ENCODE assay signal across 14 cellular contexts in genomic region chr2:69524799-69525198, GRCh38.
"Had no signal": no experiment of that assay in that cellular context is flagged by ENCODE, and none has a peak within 500 bp of the region (broad histone marks: within the 10 kb centered on the region; RNA-seq: fewer than 3 reads in every experiment).

No MANE protein-coding gene starts in this region.

- H3K4me3 Mint-ChIP-seq: activated CD8-positive, alpha-beta T cell treated with anti-CD3 and anti-CD28 coated beads for 36 hours; activated naive CD4-positive, alpha-beta T cell treated with anti-CD3 and anti-CD28 coated beads for 36 hours; activated T-helper 1 cell treated with anti-CD3 and anti-CD28 coated beads, Interleukin-12 subunit alpha, Interleukin-12 subunit beta, Interleukin-2, Interleukin-4 antibody, amounts not matched to agents 30 ng/mL and 10 ng/mL and 1 ng/mL, durations not matched to agents 14 hours and 24 hours and 36 hours; memory B cell; stimulated activated naive CD8-positive, alpha-beta T cell treated with anti-CD3 and anti-CD28 coated beads, Interleukin-15, Interleukin-2, amounts not matched to agents 100 ng/mL and 50 ng/mL, for 24 hours had no signal

- FAIRE-seq: kidney had no signal

- H3K4me3 ChIP-seq: heart left ventricle, left ventricle myocardium inferior, thoracic aorta had no signal

- H3K27me3 ChIP-seq: heart left ventricle had no signal

- H3K27me3 Mint-ChIP-seq: activated CD8-positive, alpha-beta T cell treated with anti-CD3 and anti-CD28 coated beads for 36 hours; memory B cell; stimulated activated naive CD8-positive, alpha-beta T cell treated with anti-CD3 and anti-CD28 coated beads, Interleukin-15, Interleukin-2, amounts not matched to agents 100 ng/mL and 50 ng/mL, for 24 hours had no signal

- H3K4me1 Mint-ChIP-seq: memory B cell had no signal

- H3K36me3 Mint-ChIP-seq: memory B cell had no signal

- H3K9me3 ChIP-seq: heart left ventricle, left ventricle myocardium inferior, thoracic aorta had no signal

- H3K27ac Mint-ChIP-seq: activated CD8-positive, alpha-beta T cell treated with anti-CD3 and anti-CD28 coated beads for 36 hours; activated naive CD4-positive, alpha-beta T cell treated with anti-CD3 and anti-CD28 coated beads for 36 hours; activated T-helper 1 cell treated with anti-CD3 and anti-CD28 coated beads, Interleukin-12 subunit alpha, Interleukin-12 subunit beta, Interleukin-2, Interleukin-4 antibody, amounts not matched to agents 30 ng/mL and 10 ng/mL and 1 ng/mL, durations not matched to agents 14 hours and 24 hours and 36 hours; memory B cell; stimulated activated naive CD8-positive, alpha-beta T cell treated with anti-CD3 and anti-CD28 coated beads, Interleukin-15, Interleukin-2, amounts not matched to agents 100 ng/mL and 50 ng/mL, for 24 hours had no signal

- H3K27ac ChIP-seq: heart left ventricle, left ventricle myocardium inferior, thoracic aorta had no signal

- H3K9me3 Mint-ChIP-seq: activated CD8-positive, alpha-beta T cell treated with anti-CD3 and anti-CD28 coated beads for 36 hours; activated naive CD4-positive, alpha-beta T cell treated with anti-CD3 and anti-CD28 coated beads for 36 hours; activated T-helper 1 cell treated with anti-CD3 and anti-CD28 coated beads, Interleukin-12 subunit alpha, Interleukin-12 subunit beta, Interleukin-2, Interleukin-4 antibody, amounts not matched to agents 30 ng/mL and 10 ng/mL and 1 ng/mL, durations not matched to agents 14 hours and 24 hours and 36 hours; memory B cell; stimulated activated naive CD8-positive, alpha-beta T cell treated with anti-CD3 and anti-CD28 coated beads, Interleukin-15, Interleukin-2, amounts not matched to agents 100 ng/mL and 50 ng/mL, for 24 hours had no signal

- DNase-seq: activated CD8-positive, alpha-beta memory T cell treated with anti-CD3 and anti-CD28 coated beads, Interleukin-2, amount 50 U/mL, for 4 hours; activated CD8-positive, alpha-beta T cell treated with anti-CD3 and anti-CD28 coated beads for 36 hours; activated naive CD4-positive, alpha-beta T cell treated with anti-CD3 and anti-CD28 coated beads for 36 hours; amygdala; foreskin melanocyte; heart left ventricle; kidney; left ventricle myocardium inferior; stimulated activated CD4-positive, alpha-beta T cell treated with anti-CD3 and anti-CD28 coated beads, Interleukin-2, amount 100 ng/mL, for 48 hours; T1000 had no signal

- ATAC-seq: activated CD8-positive, alpha-beta T cell treated with anti-CD3 and anti-CD28 coated beads for 36 hours; heart left ventricle had no signal
